20 cellular contexts compared by ENCODE assay signal in genomic region chr2:138494265-138494966, GRCh38. TPM values are rescaled to one million over a fixed set of nuclear protein-coding genes. Genes with fewer than 3 reads are reported as not detected.
DNase-seq lines count a peak whose midpoint lies in the region; ATAC-seq and TF ChIP-seq lines count a peak whose summit lies in the region.
"Had no signal": no experiment of that assay in that cellular context is flagged by ENCODE, and none has a peak within 500 bp of the region (broad histone marks: within the 10 kb centered on the region; RNA-seq: fewer than 3 reads in every experiment).

No MANE protein-coding gene starts in this region.

- H3K23me2 ChIP-seq in H9 (ENCODE audit: insufficient read length, low read depth, low read length, poor library complexity, severe bottlenecking) = no peaks in the 10 kb centered on the region

- no peak overlapping the region for H3K4ac ChIP-seq in H9 (ENCODE audit: low read depth, low read length)

- peaks cover 2% of the 10 kb centered on the region for H3K36me3 Mint-ChIP-seq in central memory CD8-positive, alpha-beta T cell (ENCODE audit: insufficient read depth)
- H3K36me3 Mint-ChIP-seq in H9 (ENCODE audit: insufficient read depth in 1 of 3, low read depth in 3 of 3) = peaks cover 0 to 5% (median 1%) of the 10 kb centered on the region in 3 experiments; a peak in 2 of 7 replicates
- H3K36me3 Mint-ChIP-seq in effector memory CD8-positive, alpha-beta T cell (ENCODE audit: insufficient read depth) = no peaks in the 10 kb centered on the region

- no peak overlapping the region for H2AFZ ChIP-seq in H9 (ENCODE audit: low read length)

- intact Hi-C loops in right lobe of liver (cut with DNase I) = no loop called here

- H3K4me1 ChIP-seq in right lobe of liver = peaks cover 0 to 35% (median 2%) of the 10 kb centered on the region in 4 donors
- H3K4me1 ChIP-seq in H9 (ENCODE audit: insufficient read depth, low read length) = no peaks in the 10 kb centered on the region

- H3K4me3 ChIP-seq in right lobe of liver = no peak overlapping the region
- H3K4me3 ChIP-seq: SK-N-MC had no signal

- H3T11ph ChIP-seq in H9 (ENCODE audit: low read length) = no peak overlapping the region

- peaks cover 7% of the 10 kb centered on the region for H3K4me1 Mint-ChIP-seq in stimulated activated naive CD8-positive, alpha-beta T cell treated with anti-CD3 and anti-CD28 coated beads, Interleukin-15, amount 100 ng/mL, for 72 hours
- H3K4me1 Mint-ChIP-seq in central memory CD8-positive, alpha-beta T cell = peaks cover 4% of the 10 kb centered on the region
- peaks cover 23 to 24% of the 10 kb centered on the region in 2 experiments for H3K4me1 Mint-ChIP-seq in H9
- H3K4me1 Mint-ChIP-seq in effector memory CD8-positive, alpha-beta T cell (ENCODE audit: low read depth in 2 of 2) = no peaks in the 10 kb centered on the region
- H3K4me1 Mint-ChIP-seq: CD8-positive, alpha-beta memory T cell had no signal

- H2AK5ac ChIP-seq in H9 (ENCODE audit: insufficient read length, low read length) = no peak overlapping the region

- H4K8ac ChIP-seq in H9 (replicated peaks; ENCODE audit: insufficient read length, low read depth, low read length) = no peak overlapping the region

- H4K20me1 ChIP-seq in H9 (ENCODE audit: control insufficient read depth, insufficient read depth, insufficient read length) = no peaks in the 10 kb centered on the region

- no peak overlapping the region for H2BK12ac ChIP-seq in H9 (ENCODE audit: insufficient read length, low read depth, low read length)

- H3K56ac ChIP-seq in H9 (ENCODE audit: insufficient read length, low read depth, low read length) = no peak overlapping the region

- H3K79me1 ChIP-seq in H9 (ENCODE audit: insufficient read depth, low read depth, low read length, poor library complexity, severe bottlenecking) = no peaks in the 10 kb centered on the region

- no peaks in the 10 kb centered on the region for H3K27me3 Mint-ChIP-seq in stimulated activated naive CD8-positive, alpha-beta T cell treated with anti-CD3 and anti-CD28 coated beads, Interleukin-15, amount 100 ng/mL, for 72 hours
- no peaks in the 10 kb centered on the region for H3K27me3 Mint-ChIP-seq in central memory CD8-positive, alpha-beta T cell
- H3K27me3 Mint-ChIP-seq in H9 (ENCODE audit: low read depth) = no peaks in the 10 kb centered on the region
- H3K27me3 Mint-ChIP-seq in effector memory CD8-positive, alpha-beta T cell = no peaks in the 10 kb centered on the region
- H3K27me3 Mint-ChIP-seq: CD8-positive, alpha-beta memory T cell; IgD-negative memory B cell had no signal

- no peak overlapping the region for H3K4me2 ChIP-seq in H9 (ENCODE audit: insufficient read depth, insufficient read length, low read length)

- H4K91ac ChIP-seq in H9 (ENCODE audit: insufficient read length, low read depth, low read length) = no peak overlapping the region

- no peak overlapping the region for H3K27ac ChIP-seq in right lobe of liver
- no peak overlapping the region for H3K27ac ChIP-seq in H9 (ENCODE audit: insufficient read length, low read depth, low read length)
- H3K27ac ChIP-seq: SK-N-MC had no signal

- H3K23ac ChIP-seq in H9 (ENCODE audit: insufficient read length, low read depth, low read length) = no peak overlapping the region

- H2BK20ac ChIP-seq in H9 (ENCODE audit: low read depth, low read length, poor library complexity, severe bottlenecking) = no peak overlapping the region

- no peaks in the 10 kb centered on the region for H3K36me3 ChIP-seq in right lobe of liver

- H2BK120ac ChIP-seq in H9 (ENCODE audit: low read depth, low read length, poor library complexity, severe bottlenecking) = no peak overlapping the region

- no peak overlapping the region for H2BK15ac ChIP-seq in H9 (ENCODE audit: low read depth, low read length)

- no peaks in the 10 kb centered on the region for H3K9me3 Mint-ChIP-seq in stimulated activated naive CD8-positive, alpha-beta T cell treated with anti-CD3 and anti-CD28 coated beads, Interleukin-15, amount 100 ng/mL, for 72 hours
- H3K9me3 Mint-ChIP-seq in central memory CD8-positive, alpha-beta T cell = no peaks in the 10 kb centered on the region
- H3K9me3 Mint-ChIP-seq in H9 = no peaks in the 10 kb centered on the region
- H3K9me3 Mint-ChIP-seq in effector memory CD8-positive, alpha-beta T cell = no peaks in the 10 kb centered on the region
- H3K9me3 Mint-ChIP-seq: CD8-positive, alpha-beta memory T cell; IgD-negative memory B cell had no signal

- WGBS in right lobe of liver (ENCODE audit: insufficient coverage, low coverage, low lambda C conversion rate, missing lambda C conversion rate) = 43% methylated on average over 2 of the region's 2 CpGs
- no CpG with 5 or more reads among the region's 2 CpGs for WGBS in H9 (ENCODE audit: extremely low coverage, insufficient read length, low lambda C conversion rate)

- H3K9me3 ChIP-seq in right lobe of liver = no peaks in the 10 kb centered on the region
- no peaks in the 10 kb centered on the region for H3K9me3 ChIP-seq in H9 (ENCODE audit: control insufficient read depth, low read depth, low read length)

- peak; percentile 69 for ATAC-seq in stimulated activated naive CD8-positive, alpha-beta T cell treated with anti-CD3 and anti-CD28 coated beads, Interleukin-15, Interleukin-2, amounts not matched to agents 100 U/mL and 50 U/mL, for 24 hours
- ATAC-seq in stimulated activated naive CD8-positive, alpha-beta T cell treated with anti-CD3 and anti-CD28 coated beads, Interleukin-15, amount 100 ng/mL, for 72 hours = no peak
- no peak for ATAC-seq in central memory CD8-positive, alpha-beta T cell (replicated peaks; ENCODE audit: extremely low read depth, poor library complexity, severe bottlenecking)
- ATAC-seq in right lobe of liver (peak; percentile 15 to 60 (median 52)), HG03460 (IDR thresholded peaks at IDR 0.05; ENCODE audit: unreplicated experiment) (no peak)
- ATAC-seq in effector memory CD8-positive, alpha-beta T cell (replicated peaks) = no peak
- ATAC-seq: HCT116 had no signal

- no peak overlapping the region for H3K27ac Mint-ChIP-seq in stimulated activated naive CD8-positive, alpha-beta T cell treated with anti-CD3 and anti-CD28 coated beads, Interleukin-15, amount 100 ng/mL, for 72 hours
- peak overlapping the region; percentile 33 for H3K27ac Mint-ChIP-seq in central memory CD8-positive, alpha-beta T cell (ENCODE audit: low read depth)
- peak overlapping the region in 1 of 3 experiments; percentile 22; a peak in 1 of 7 replicates for H3K27ac Mint-ChIP-seq in H9
- no peak overlapping the region for H3K27ac Mint-ChIP-seq in effector memory CD8-positive, alpha-beta T cell
- H3K27ac Mint-ChIP-seq: CD8-positive, alpha-beta memory T cell; IgD-negative memory B cell had no signal

- TF ChIP-seq CTCF in right lobe of liver (IDR thresholded peaks at IDR 0.05) (no peak), H9 (conservative IDR thresholded peaks at IDR 0.05) (no peak)

- H3K9ac ChIP-seq in H9 (ENCODE audit: extremely low read depth, insufficient read length, low read length) = no peak overlapping the region

- no peak overlapping the region for H4K5ac ChIP-seq in H9 (ENCODE audit: insufficient read length, low read depth, low read length)

- H3K18ac ChIP-seq in H9 (ENCODE audit: insufficient read length, low read depth, low read length) = no peak overlapping the region

- no peak for TF ChIP-seq POLR2A in right lobe of liver (IDR thresholded peaks at IDR 0.05)

- H3K27me3 ChIP-seq in right lobe of liver (no peaks in the 10 kb centered on the region), H9 (ENCODE audit: insufficient read depth, low read length) (no peaks in the 10 kb centered on the region; the same call in 1 of the 2 replicates)

- no peak for DNase-seq in stimulated activated naive CD8-positive, alpha-beta T cell treated with anti-CD3 and anti-CD28 coated beads, Interleukin-15, Interleukin-2, amounts not matched to agents 100 U/mL and 50 U/mL, for 24 hours
- no peak for DNase-seq in stimulated activated naive CD8-positive, alpha-beta T cell treated with anti-CD3 and anti-CD28 coated beads, Interleukin-15, amount 100 ng/mL, for 72 hours
- DNase-seq in central memory CD8-positive, alpha-beta T cell (ENCODE audit: low spot score in 2 of 2) = no peak
- DNase-seq in right lobe of liver (no peak), H9 (no peak)
- DNase-seq in effector memory CD8-positive, alpha-beta T cell = no peak
- DNase-seq: C1 segment of cervical spinal cord; CD8-positive, alpha-beta memory T cell; DMS79; Kasumi-1; NCI-H1092; NCI-H146; NCI-H2029 treated with DMSO at 0.1 percent for 48 hours; NCI-H2171 treated with DMSO at 0.1 percent for 48 hours; NCI-H446; NCI-H526 treated with DMSO at 0.1 percent for 48 hours had no signal

- H3K79me2 ChIP-seq in H9 (ENCODE audit: insufficient read depth, low read length) = no peaks in the 10 kb centered on the region

- H3K14ac ChIP-seq in H9 (ENCODE audit: insufficient read depth, low read length) = no peak overlapping the region

- H3K4me3 Mint-ChIP-seq in stimulated activated naive CD8-positive, alpha-beta T cell treated with anti-CD3 and anti-CD28 coated beads, Interleukin-15, amount 100 ng/mL, for 72 hours = no peak overlapping the region
- no peak overlapping the region for H3K4me3 Mint-ChIP-seq in central memory CD8-positive, alpha-beta T cell
- H3K4me3 Mint-ChIP-seq in H9 = no peak overlapping the region
- H3K4me3 Mint-ChIP-seq in effector memory CD8-positive, alpha-beta T cell = no peak overlapping the region
- H3K4me3 Mint-ChIP-seq: IgD-negative memory B cell had no signal

- no peak overlapping the region for H2BK5ac ChIP-seq in H9 (ENCODE audit: insufficient read length, low read length)

RNA-seq across cellular contexts. Expression of gene SPOPL, which starts 7.2 kb away (rescaled TPM):
- total RNA-seq in right lobe of liver (10 to 100 TPM; 10.6 to 14.8 (median 12.3) TPM), H9 (2021) (13.6 and 14.6 TPM in 2 replicates)

Comparison
In these comparisons a context has a peak if more than half of its experiments do, and no peak if none do; other contexts are left out.
1. ATAC-seq: peak in stimulated activated naive CD8-positive, alpha-beta T cell treated with anti-CD3 and anti-CD28 coated beads, Interleukin-15, Interleukin-2, amounts not matched to agents 100 U/mL and 50 U/mL, for 24 hours (single experiment) and right lobe of liver (4 of 4); none in stimulated activated naive CD8-positive, alpha-beta T cell treated with anti-CD3 and anti-CD28 coated beads, Interleukin-15, amount 100 ng/mL, for 72 hours (single experiment), central memory CD8-positive, alpha-beta T cell (single experiment), effector memory CD8-positive, alpha-beta T cell (single experiment) and HG03460 (single experiment).